In the genomic region with DNA sequence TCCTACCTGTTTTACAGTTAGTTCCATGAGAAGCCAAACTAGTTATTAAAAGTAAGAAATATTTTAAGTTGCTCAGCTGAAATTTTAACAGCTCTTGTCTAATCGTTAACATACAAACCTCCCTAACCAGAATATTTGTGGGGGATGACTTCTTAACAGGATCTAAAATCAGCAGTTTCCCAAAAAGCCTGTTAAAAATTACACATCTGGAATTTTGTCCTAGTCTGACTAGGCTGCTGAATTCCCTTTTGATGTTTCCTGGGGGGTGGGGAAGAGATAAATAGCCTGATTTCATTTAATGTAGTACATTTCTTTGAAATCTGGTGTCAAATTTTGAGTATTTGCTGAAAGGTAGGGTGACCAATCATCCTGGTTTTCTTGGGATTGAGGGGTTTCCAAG, we compare ENCODE assay signal across 1 cellular context.
TF ChIP-seq lines count a peak whose summit lies in the region.

No MANE protein-coding gene starts in this region.

TF ChIP-seq in liver, 16 proteins besides CTCF, POLR2A, EP300 and RAD21 (continued from another document):
- TF ChIP-seq, protein P1, sequence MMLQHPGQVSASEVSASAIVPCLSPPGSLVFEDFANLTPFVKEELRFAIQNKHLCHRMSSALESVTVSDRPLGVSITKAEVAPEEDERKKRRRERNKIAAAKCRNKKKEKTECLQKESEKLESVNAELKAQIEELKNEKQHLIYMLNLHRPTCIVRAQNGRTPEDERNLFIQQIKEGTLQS (IDR thresholded peaks at IDR 0.05), result no peak
- TF ChIP-seq HNF4G (IDR thresholded peaks at IDR 0.05) (no peak), EGR1 (IDR thresholded peaks at IDR 0.05; ENCODE audit: low read depth in 2 of 2) (no peak)
- TF ChIP-seq, protein P2, sequence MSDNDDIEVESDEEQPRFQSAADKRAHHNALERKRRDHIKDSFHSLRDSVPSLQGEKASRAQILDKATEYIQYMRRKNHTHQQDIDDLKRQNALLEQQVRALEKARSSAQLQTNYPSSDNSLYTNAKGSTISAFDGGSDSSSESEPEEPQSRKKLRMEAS (IDR thresholded peaks at IDR 0.05), result no peak
